Comparison of ENCODE assay signal across 24 cellular contexts in the genomic region with DNA sequence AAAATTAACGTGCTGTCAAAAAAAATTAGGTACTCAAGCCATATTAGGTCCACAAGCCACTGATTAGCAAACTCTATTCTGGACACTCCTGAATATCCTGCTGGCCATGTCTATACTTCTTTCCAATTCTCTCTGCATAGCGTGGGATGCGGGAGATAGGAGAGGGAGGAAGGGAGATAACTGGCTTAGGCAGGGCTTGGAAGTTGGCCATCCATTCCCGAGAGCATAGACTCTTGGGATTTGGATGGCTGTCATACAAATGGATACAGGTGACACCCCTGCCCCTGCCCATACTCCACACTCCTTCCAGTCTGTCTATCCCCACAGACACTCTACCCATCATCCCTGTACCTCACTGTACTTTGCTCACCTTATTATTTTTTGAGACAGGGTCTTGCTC. TPM values are rescaled to one million over a fixed set of nuclear protein-coding genes. Genes with fewer than 3 reads are reported as not detected.
"Had no signal": no experiment of that assay in that cellular context is flagged by ENCODE, and none has a peak within 500 bp of the region (broad histone marks: within the 10 kb centered on the region; RNA-seq: fewer than 3 reads in every experiment).

No MANE protein-coding gene starts in this region.

- H3K27me3 ChIP-seq: hepatocyte, neural progenitor cell had no signal

- DNase-seq: effector memory CD8-positive, alpha-beta T cell; esophagus squamous epithelium; foreskin fibroblast; left colon; natural killer cell; occipital lobe; stimulated activated CD4-positive, alpha-beta T cell treated with anti-CD3 and anti-CD28 coated beads, Interleukin-2, amount 100 ng/mL, for 24 hours; stimulated activated CD4-positive, alpha-beta T cell treated with anti-CD3 and anti-CD28 coated beads, Interleukin-4, amount 100 ng/mL, for 4 hours; stimulated activated naive B cell treated with anti-CD40 and anti-IgM and Interleukin-4, amounts not matched to agents 10 μg/mL and 1 μg/mL and 100 μg/mL, for 72 hours; stimulated activated naive CD8-positive, alpha-beta T cell treated with anti-CD3 and anti-CD28 coated beads, Interleukin-15, amount 100 ng/mL, for 72 hours had no signal

- ATAC-seq: effector memory CD8-positive, alpha-beta T cell; left colon; natural killer cell; sciatic nerve; stimulated activated naive B cell treated with anti-CD40 and anti-IgM and Interleukin-4, amounts not matched to agents 10 μg/mL and 1 μg/mL and 100 μg/mL, for 72 hours; stimulated activated naive CD8-positive, alpha-beta T cell treated with anti-CD3 and anti-CD28 coated beads, Interleukin-15, amount 100 ng/mL, for 72 hours had no signal

- H3K27ac ChIP-seq: epithelial cell of prostate, hepatocyte, neural progenitor cell, parathyroid adenoma, skin epidermis had no signal

- H3K36me3 ChIP-seq: esophagus squamous epithelium, neural progenitor cell, prostate gland had no signal

- H3K9me3 ChIP-seq: esophagus squamous epithelium, prostate gland had no signal

- H3K4me3 ChIP-seq: esophagus squamous epithelium, hepatocyte, neural progenitor cell, prostate gland, skin epidermis had no signal

- H3K4me1 ChIP-seq: parathyroid adenoma, prostate gland had no signal

RNA-seq across cellular contexts. Expression of gene PRELP, which starts 2.3 kb away (rescaled TPM):
- total RNA-seq: natural killer cell had no signal

RNA-seq across cellular contexts. Expression of gene OPTC, which starts 20.7 kb away (rescaled TPM):
- total RNA-seq: esophagus squamous epithelium, hepatocyte, kidney epithelial cell, left colon, lower leg skin, mesothelial cell of epicardium, mucosa of gallbladder, myocyte, natural killer cell, occipital lobe, prostate gland, renal cortical epithelial cell, sciatic nerve, subcutaneous adipose tissue had no signal
